1 cellular context compared by ENCODE assay signal in genomic region chr1:196890668-196891067, GRCh38.
TF ChIP-seq lines count a peak whose summit lies in the region.

No MANE protein-coding gene starts in this region.

TF ChIP-seq in K562, 482 proteins besides CTCF, POLR2A, EP300 and RAD21 (continued from another document):
- TF ChIP-seq MTA1 (IDR thresholded peaks at IDR 0.05; ENCODE audit: borderline replicate concordance) (no peak), RFX1 (IDR thresholded peaks at IDR 0.05) (no peak)
TF ChIP-seq in K562: peak in this region for 0.
